Comparison of ENCODE assay signal across 18 cellular contexts in genomic region chr5:60989790-60990189, GRCh38. TPM values are rescaled to one million over a fixed set of nuclear protein-coding genes. Genes with fewer than 3 reads are reported as not detected.
DNase-seq lines count a peak whose midpoint lies in the region; ATAC-seq, FAIRE-seq and TF ChIP-seq lines count a peak whose summit lies in the region.
"Had no signal": no experiment of that assay in that cellular context is flagged by ENCODE, and none has a peak within 500 bp of the region (broad histone marks: within the 10 kb centered on the region; RNA-seq: fewer than 3 reads in every experiment).

No MANE protein-coding gene starts in this region.

- DNase-seq in A549 (ENCODE audit: low read depth in 1 of 2, low spot score in 1 of 2) (no peak), small intestine (no peak), right cardiac atrium (no peak)
- DNase-seq: 8988T; ACHN; BE2C; C1 segment of cervical spinal cord; Caco-2; Calu3; CD4-positive, CD25-positive, alpha-beta regulatory T cell; CD8-positive, alpha-beta T cell; DMS79 treated with DMSO at 0.1 percent for 48 hours; GF-D8 had no signal

- H3K36me3 ChIP-seq in small intestine (ENCODE audit: control insufficient read depth in 2 of 2, insufficient read depth in 2 of 2, low read length in 2 of 2) = no peaks in the 10 kb centered on the region

- no peak overlapping the region for H3K4me3 ChIP-seq in A549
- H3K4me3 ChIP-seq in small intestine (ENCODE audit: low read depth in 1 of 2, low read length in 2 of 2) = no peak overlapping the region
- no peak overlapping the region for H3K4me3 ChIP-seq in right cardiac atrium (ENCODE audit: low read length)
- H3K4me3 ChIP-seq: BLaER1 had no signal

- TF ChIP-seq POLR2A in A549 (IDR thresholded peaks at IDR 0.05; ENCODE audit: low read length) = no peak

- ATAC-seq in A549 = no peak
- no peak for ATAC-seq in GM21825 (IDR thresholded peaks at IDR 0.05; ENCODE audit: unreplicated experiment)
- ATAC-seq in right cardiac atrium = no peak
- ATAC-seq: CD8-positive, alpha-beta T cell had no signal

- WGBS in A549 (ENCODE audit: missing lambda C conversion rate) = 45% methylated on average over 4 of the region's 4 CpGs
- WGBS in small intestine, 3 donors = 78 to 90% (median 89%) methylated on average over 4 of the region's 4 CpGs
- WGBS in right cardiac atrium = 90% methylated on average over 4 of the region's 4 CpGs

- CTCF ChIA-PET in A549 (lab: Yijun Ruan, JAX) = no interaction called here

- H3K27me3 ChIP-seq in small intestine (ENCODE audit: control insufficient read depth in 2 of 2, insufficient read depth in 2 of 2, low read length in 2 of 2) = no peaks in the 10 kb centered on the region
- no peaks in the 10 kb centered on the region for H3K27me3 ChIP-seq in right cardiac atrium (ENCODE audit: control insufficient read depth, insufficient read depth)
- H3K27me3 ChIP-seq: BE2C, BLaER1 had no signal

- H3K4me2 ChIP-seq in A549 = no peak overlapping the region
- H3K4me2 ChIP-seq: BLaER1 had no signal

- no peaks in the 10 kb centered on the region for H3K4me1 ChIP-seq in A549
- no peaks in the 10 kb centered on the region for H3K4me1 ChIP-seq in small intestine (ENCODE audit: control insufficient read depth in 2 of 2, insufficient read depth in 1 of 2, low read depth in 1 of 2, low read length in 1 of 2)
- peaks cover 1% of the 10 kb centered on the region for H3K4me1 ChIP-seq in right cardiac atrium (ENCODE audit: control insufficient read depth, insufficient read depth, low read length)
- H3K4me1 ChIP-seq: BE2C, Caco-2 had no signal

- no peak for TF ChIP-seq RAD21 in A549 (conservative IDR thresholded peaks at IDR 0.05 in 1 of 2, IDR thresholded peaks at IDR 0.05 in 1 of 2)

- POLR2A ChIA-PET in A549 (lab: Yijun Ruan, JAX) = no interaction called here

- FAIRE-seq in A204.1 (lab: Jason Lieb, UNC) (peak; percentile 25), A549 (lab: Jason Lieb, UNC) (no peak), small intestine (lab: Jason Lieb, UNC) (peak; percentile 85)
- FAIRE-seq: D721Med, GM12891 had no signal

- H3K9me3 ChIP-seq in A549 = peaks cover 14% of the 10 kb centered on the region; the same call in 2 of the 3 replicates
- peaks cover 6% of the 10 kb centered on the region for H3K9me3 ChIP-seq in small intestine (ENCODE audit: control insufficient read depth, low read depth)
- no peaks in the 10 kb centered on the region for H3K9me3 ChIP-seq in right cardiac atrium (ENCODE audit: control insufficient read depth, low read length)
- H3K9me3 ChIP-seq: BE2C had no signal

- H3K27ac ChIP-seq in A549 (no peak overlapping the region), small intestine (ENCODE audit: low read depth in 1 of 2, low read length in 1 of 2) (no peak overlapping the region), right cardiac atrium (ENCODE audit: low read length) (no peak overlapping the region)
- H3K27ac ChIP-seq: BLaER1 had no signal

- no peak for TF ChIP-seq CTCF in A549 (IDR thresholded peaks at IDR 0.05)

- intact Hi-C loops in right cardiac atrium (cut with DNase I) = no loop called here

- TF ChIP-seq EP300 in A549 (IDR thresholded peaks at IDR 0.05) = no peak

TF ChIP-seq in A549, 52 proteins besides CTCF, POLR2A, EP300 and RAD21:
- TF ChIP-seq KDM1A (IDR thresholded peaks at IDR 0.05; ENCODE audit: low read depth) (0 out of 2 replicates have a peak, but pooled peaks have one; percentile 57), HDAC2 (IDR thresholded peaks at IDR 0.05) (no peak), NFE2L2 (conservative IDR thresholded peaks at IDR 0.05; ENCODE audit: low read length) (no peak)

RNA-seq across cellular contexts. Expression of gene NDUFAF2, which starts 44.8 kb away (rescaled TPM):
- polyA plus RNA-seq in A549 (2011; rRNA removed) = 40.4 and 66.1 TPM in 2 replicates
- 25.2 and 36.4 TPM in 2 replicates for polyA plus RNA-seq in A549 (2012; cell fraction: cytosol; rRNA removed)
- 4.3 and 5.3 TPM in 2 replicates for polyA plus RNA-seq in A549 (2012; cell fraction: nucleus; rRNA removed)
- polyA plus RNA-seq in A549 (2017; fragmentation: RNase III; extraction: RNeasy Plus Mini Kit Qiagen cat#74134 plus additional on column Dnase treatment) = 83.7 to 95.6 TPM (median 84.5 TPM) in 3 replicates
- polyA minus RNA-seq in A549 (2011; rRNA and poly(A)+ RNA removed) = 6.6 and 17.5 TPM in 2 replicates
- polyA plus RNA-seq in small intestine = 10 to 100 TPM; 27.6 to 60.3 (median 40.5) TPM
- 10 to 100 TPM; 32.0 to 38.8 (median 34.6) TPM for total RNA-seq in right cardiac atrium
- polyA plus RNA-seq in right cardiac atrium = 74.6 TPM

RNA-seq across cellular contexts. Expression of gene ERCC8, which starts 44.9 kb away (rescaled TPM):
- polyA plus RNA-seq in A549 (2011; rRNA removed) (29.5 and 31.5 TPM in 2 replicates), A549 (2017; fragmentation: RNase III; extraction: RNeasy Plus Mini Kit Qiagen cat#74134 plus additional on column Dnase treatment) (21.3 to 26.1 TPM (median 22.9 TPM) in 3 replicates), small intestine (1 to 10 TPM; 2.9 to 8.0 (median 3.8) TPM), right cardiac atrium (5.1 TPM)
- 11.7 and 12.0 TPM in 2 replicates for polyA plus RNA-seq in A549 (2012; cell fraction: cytosol; rRNA removed)
- 5.6 and 7.3 TPM in 2 replicates for polyA plus RNA-seq in A549 (2012; cell fraction: nucleus; rRNA removed)
- 18.6 and 20.7 TPM in 2 replicates for polyA minus RNA-seq in A549 (2011; rRNA and poly(A)+ RNA removed)
- 1 to 10 TPM; 6.7 to 9.6 (median 8.1) TPM for total RNA-seq in right cardiac atrium
